In the genomic region with DNA sequence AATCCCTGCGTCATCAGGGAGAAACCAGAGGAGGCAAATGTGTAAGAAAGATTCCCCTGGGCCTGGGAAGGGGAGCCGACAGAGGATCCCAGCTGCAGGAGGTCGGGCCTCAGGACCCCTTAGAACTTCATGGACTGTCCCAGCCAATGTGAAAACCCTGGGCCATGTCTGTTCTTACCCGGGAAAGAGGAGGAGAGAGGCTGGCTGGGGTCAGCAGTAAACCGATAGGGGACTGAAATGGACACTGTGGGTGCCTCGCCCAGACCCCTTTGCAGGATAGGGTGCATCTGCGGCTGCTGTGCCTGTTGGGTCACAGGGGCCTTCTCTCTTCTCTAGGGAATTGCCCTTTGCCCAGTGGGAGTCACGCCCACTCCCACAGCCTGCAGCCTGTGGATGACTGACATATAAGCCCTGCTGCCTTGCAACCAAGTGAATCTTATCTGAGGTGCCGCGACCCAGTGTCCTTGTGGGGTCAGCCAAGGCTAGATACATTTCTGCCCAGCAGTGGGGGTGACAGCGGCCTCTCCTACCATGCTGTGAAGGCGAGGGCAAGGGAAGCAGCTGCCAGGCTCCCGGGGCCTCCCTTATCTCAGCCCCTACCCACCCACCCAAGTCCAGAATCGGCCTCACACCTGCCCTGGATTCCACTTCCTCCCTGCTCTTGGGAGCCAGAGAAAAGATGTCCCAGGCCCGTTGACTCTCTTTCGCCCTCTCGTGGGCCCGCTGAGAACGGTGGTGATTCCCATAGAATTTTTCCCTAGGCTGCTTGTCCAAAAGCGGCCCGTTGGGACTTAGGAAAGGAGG, we compare ENCODE assay signal across 1 cellular context.
TF ChIP-seq lines count a peak whose summit lies in the region.

No MANE protein-coding gene starts in this region.

TF ChIP-seq in HepG2, 621 proteins besides CTCF, POLR2A, EP300 and RAD21 (continued from another document and continues in another):
- TF ChIP-seq, protein P1, sequence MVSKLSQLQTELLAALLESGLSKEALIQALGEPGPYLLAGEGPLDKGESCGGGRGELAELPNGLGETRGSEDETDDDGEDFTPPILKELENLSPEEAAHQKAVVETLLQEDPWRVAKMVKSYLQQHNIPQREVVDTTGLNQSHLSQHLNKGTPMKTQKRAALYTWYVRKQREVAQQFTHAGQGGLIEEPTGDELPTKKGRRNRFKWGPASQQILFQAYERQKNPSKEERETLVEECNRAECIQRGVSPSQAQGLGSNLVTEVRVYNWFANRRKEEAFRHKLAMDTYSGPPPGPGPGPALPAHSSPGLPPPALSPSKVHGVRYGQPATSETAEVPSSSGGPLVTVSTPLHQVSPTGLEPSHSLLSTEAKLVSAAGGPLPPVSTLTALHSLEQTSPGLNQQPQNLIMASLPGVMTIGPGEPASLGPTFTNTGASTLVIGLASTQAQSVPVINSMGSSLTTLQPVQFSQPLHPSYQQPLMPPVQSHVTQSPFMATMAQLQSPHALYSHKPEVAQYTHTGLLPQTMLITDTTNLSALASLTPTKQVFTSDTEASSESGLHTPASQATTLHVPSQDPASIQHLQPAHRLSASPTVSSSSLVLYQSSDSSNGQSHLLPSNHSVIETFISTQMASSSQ (IDR thresholded peaks at IDR 0.05; ENCODE audit: low read depth): no peak
- TF ChIP-seq, protein P1 (CRISPR knock-in tag; IDR thresholded peaks at IDR 0.05; ENCODE audit: borderline replicate concordance): no peak
- TF ChIP-seq ZFP36 (IDR thresholded peaks at IDR 0.05; ENCODE audit: borderline replicate concordance, low read depth, low read length, partially characterized antibody) (no peak), SPEN (CRISPR knock-in tag; IDR thresholded peaks at IDR 0.05; ENCODE audit: low read depth) (peak; percentile 12; the same call in 1 of the 2 replicates), ELF1 (CRISPR knock-in tag; IDR thresholded peaks at IDR 0.05) (no peak), ZNF724P (CRISPR knock-in tag; IDR thresholded peaks at IDR 0.05; ENCODE audit: borderline replicate concordance) (no peak), ZMYM2 (CRISPR knock-in tag; IDR thresholded peaks at IDR 0.05) (no peak), XRCC5 (optimal IDR thresholded peaks at IDR 0.05; ENCODE audit: low read length) (peak; percentile 92), ZFP36L1 (CRISPR knock-in tag; IDR thresholded peaks at IDR 0.05) (0 out of 2 replicates have a peak, but pooled peaks have one; percentile 11), BRD4 (CRISPR knock-in tag; IDR thresholded peaks at IDR 0.05) (no peak; the same call in 1 of the 2 replicates), SATB2 (CRISPR knock-in tag; IDR thresholded peaks at IDR 0.05) (no peak), TCF7L2 (IDR thresholded peaks at IDR 0.05; ENCODE audit: low read depth, low read length) (no peak), FOSL1 (CRISPR knock-in tag; IDR thresholded peaks at IDR 0.05; ENCODE audit: borderline replicate concordance) (no peak), ZSCAN31 (CRISPR knock-in tag; IDR thresholded peaks at IDR 0.05; ENCODE audit: low read depth) (0 out of 2 replicates have a peak, but pooled peaks have one; percentile 63), PAWR (CRISPR knock-in tag; IDR thresholded peaks at IDR 0.05; ENCODE audit: borderline replicate concordance) (no peak), ZNF331 (CRISPR knock-in tag; IDR thresholded peaks at IDR 0.05) (no peak; the same call in 1 of the 2 replicates), ZFYVE20 (CRISPR knock-in tag; IDR thresholded peaks at IDR 0.05; ENCODE audit: borderline replicate concordance, low read depth) (no peak), CBFB (CRISPR knock-in tag; IDR thresholded peaks at IDR 0.05) (no peak), ZNF430 (CRISPR knock-in tag; IDR thresholded peaks at IDR 0.05) (no peak; the same call in 1 of the 2 replicates), PPARG (CRISPR knock-in tag; conservative IDR thresholded peaks at IDR 0.05) (no peak), ZNF468 (CRISPR knock-in tag; IDR thresholded peaks at IDR 0.05) (no peak), RFXAP (CRISPR knock-in tag; IDR thresholded peaks at IDR 0.05; ENCODE audit: borderline replicate concordance) (0 out of 2 replicates have a peak, but pooled peaks have one; percentile 49), ZNF569 (CRISPR knock-in tag; IDR thresholded peaks at IDR 0.05; ENCODE audit: borderline replicate concordance) (no peak), SNRNP70 (IDR thresholded peaks at IDR 0.05; ENCODE audit: low read depth, low read length) (no peak), CEBPB (IDR thresholded peaks at IDR 0.05; ENCODE audit: borderline replicate concordance, low read depth, low read length) (no peak), RXRA (CRISPR knock-in tag; IDR thresholded peaks at IDR 0.05) (peak; percentile 73), RCOR2 (CRISPR knock-in tag; IDR thresholded peaks at IDR 0.05) (0 out of 2 replicates have a peak, but pooled peaks have one; percentile 1), HIVEP1 (CRISPR knock-in tag; IDR thresholded peaks at IDR 0.05) (peak; percentile 76), RAD51 (IDR thresholded peaks at IDR 0.05; ENCODE audit: borderline replicate concordance) (no peak), SMAD9 (CRISPR knock-in tag; IDR thresholded peaks at IDR 0.05) (no peak), HOXA3 (CRISPR knock-in tag; IDR thresholded peaks at IDR 0.05) (peak; percentile 46; the same call in 1 of the 2 replicates), MEIS1 (CRISPR knock-in tag; IDR thresholded peaks at IDR 0.05; ENCODE audit: borderline replicate concordance) (no peak)
- TF ChIP-seq, protein P2, sequence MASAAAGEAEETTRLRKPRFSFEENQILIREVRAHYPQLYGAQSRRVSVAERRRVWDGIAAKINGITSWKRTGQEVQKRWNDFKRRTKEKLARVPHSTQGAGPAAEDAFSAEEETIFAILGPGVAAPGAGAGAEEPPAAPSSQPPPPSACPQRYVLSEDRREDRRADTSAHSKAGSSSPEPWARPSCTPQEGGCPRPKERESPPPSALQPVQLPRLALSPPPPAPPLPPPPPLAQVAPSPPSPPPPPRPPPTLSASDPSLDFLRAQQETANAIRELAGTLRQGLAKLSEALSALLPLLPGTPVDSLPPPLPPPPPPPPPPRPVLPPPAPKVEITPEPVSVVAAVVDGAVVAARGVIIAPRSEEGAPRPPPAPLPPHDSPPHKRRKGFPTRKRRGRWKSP (CRISPR knock-in tag; IDR thresholded peaks at IDR 0.05): no peak
- TF ChIP-seq, protein P3, sequence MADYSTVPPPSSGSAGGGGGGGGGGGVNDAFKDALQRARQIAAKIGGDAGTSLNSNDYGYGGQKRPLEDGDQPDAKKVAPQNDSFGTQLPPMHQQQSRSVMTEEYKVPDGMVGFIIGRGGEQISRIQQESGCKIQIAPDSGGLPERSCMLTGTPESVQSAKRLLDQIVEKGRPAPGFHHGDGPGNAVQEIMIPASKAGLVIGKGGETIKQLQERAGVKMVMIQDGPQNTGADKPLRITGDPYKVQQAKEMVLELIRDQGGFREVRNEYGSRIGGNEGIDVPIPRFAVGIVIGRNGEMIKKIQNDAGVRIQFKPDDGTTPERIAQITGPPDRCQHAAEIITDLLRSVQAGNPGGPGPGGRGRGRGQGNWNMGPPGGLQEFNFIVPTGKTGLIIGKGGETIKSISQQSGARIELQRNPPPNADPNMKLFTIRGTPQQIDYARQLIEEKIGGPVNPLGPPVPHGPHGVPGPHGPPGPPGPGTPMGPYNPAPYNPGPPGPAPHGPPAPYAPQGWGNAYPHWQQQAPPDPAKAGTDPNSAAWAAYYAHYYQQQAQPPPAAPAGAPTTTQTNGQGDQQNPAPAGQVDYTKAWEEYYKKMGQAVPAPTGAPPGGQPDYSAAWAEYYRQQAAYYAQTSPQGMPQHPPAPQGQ (CRISPR knock-in tag; IDR thresholded peaks at IDR 0.05; ENCODE audit: borderline replicate concordance): no peak
- TF ChIP-seq, protein P4, sequence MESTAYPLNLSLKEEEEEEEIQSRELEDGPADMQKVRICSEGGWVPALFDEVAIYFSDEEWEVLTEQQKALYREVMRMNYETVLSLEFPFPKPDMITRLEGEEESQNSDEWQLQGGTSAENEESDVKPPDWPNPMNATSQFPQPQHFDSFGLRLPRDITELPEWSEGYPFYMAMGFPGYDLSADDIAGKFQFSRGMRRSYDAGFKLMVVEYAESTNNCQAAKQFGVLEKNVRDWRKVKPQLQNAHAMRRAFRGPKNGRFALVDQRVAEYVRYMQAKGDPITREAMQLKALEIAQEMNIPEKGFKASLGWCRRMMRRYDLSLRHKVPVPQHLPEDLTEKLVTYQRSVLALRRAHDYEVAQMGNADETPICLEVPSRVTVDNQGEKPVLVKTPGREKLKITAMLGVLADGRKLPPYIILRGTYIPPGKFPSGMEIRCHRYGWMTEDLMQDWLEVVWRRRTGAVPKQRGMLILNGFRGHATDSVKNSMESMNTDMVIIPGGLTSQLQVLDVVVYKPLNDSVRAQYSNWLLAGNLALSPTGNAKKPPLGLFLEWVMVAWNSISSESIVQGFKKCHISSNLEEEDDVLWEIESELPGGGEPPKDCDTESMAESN (CRISPR knock-in tag; conservative IDR thresholded peaks at IDR 0.05): 0 out of 2 replicates have a peak, but pooled peaks have one; percentile 56
- TF ChIP-seq, protein P5, sequence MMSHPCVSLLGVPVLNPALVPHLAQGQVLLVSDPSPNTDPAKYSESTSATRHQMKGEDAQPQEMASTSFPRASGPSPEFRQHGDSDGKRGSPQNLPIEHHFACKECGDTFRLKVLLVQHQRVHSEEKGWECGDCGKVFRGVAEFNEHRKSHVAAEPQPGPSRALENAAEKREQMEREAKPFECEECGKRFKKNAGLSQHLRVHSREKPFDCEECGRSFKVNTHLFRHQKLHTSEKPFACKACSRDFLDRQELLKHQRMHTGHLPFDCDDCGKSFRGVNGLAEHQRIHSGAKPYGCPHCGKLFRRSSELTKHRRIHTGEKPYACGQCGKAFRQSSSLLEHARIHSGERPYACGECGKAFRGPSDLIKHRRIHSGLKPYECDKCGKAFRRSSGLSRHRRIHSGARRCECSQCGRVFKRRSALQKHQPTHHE (CRISPR knock-in tag; IDR thresholded peaks at IDR 0.05; ENCODE audit: borderline replicate concordance): no peak
- TF ChIP-seq, protein P6, sequence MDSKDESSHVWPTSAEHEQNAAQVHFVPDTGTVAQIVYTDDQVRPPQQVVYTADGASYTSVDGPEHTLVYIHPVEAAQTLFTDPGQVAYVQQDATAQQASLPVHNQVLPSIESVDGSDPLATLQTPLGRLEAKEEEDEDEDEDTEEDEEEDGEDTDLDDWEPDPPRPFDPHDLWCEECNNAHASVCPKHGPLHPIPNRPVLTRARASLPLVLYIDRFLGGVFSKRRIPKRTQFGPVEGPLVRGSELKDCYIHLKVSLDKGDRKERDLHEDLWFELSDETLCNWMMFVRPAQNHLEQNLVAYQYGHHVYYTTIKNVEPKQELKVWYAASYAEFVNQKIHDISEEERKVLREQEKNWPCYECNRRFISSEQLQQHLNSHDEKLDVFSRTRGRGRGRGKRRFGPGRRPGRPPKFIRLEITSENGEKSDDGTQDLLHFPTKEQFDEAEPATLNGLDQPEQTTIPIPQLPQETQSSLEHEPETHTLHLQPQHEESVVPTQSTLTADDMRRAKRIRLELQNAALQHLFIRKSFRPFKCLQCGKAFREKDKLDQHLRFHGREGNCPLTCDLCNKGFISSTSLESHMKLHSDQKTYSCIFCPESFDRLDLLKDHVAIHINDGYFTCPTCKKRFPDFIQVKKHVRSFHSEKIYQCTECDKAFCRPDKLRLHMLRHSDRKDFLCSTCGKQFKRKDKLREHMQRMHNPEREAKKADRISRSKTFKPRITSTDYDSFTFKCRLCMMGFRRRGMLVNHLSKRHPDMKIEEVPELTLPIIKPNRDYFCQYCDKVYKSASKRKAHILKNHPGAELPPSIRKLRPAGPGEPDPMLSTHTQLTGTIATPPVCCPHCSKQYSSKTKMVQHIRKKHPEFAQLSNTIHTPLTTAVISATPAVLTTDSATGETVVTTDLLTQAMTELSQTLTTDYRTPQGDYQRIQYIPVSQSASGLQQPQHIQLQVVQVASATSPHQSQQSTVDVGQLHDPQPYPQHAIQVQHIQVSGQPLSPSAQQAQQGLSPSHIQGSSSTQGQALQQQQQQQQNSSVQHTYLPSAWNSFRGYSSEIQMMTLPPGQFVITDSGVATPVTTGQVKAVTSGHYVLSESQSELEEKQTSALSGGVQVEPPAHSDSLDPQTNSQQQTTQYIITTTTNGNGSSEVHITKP (CRISPR knock-in tag; IDR thresholded peaks at IDR 0.05; ENCODE audit: low read depth): no peak
- TF ChIP-seq, protein P7, sequence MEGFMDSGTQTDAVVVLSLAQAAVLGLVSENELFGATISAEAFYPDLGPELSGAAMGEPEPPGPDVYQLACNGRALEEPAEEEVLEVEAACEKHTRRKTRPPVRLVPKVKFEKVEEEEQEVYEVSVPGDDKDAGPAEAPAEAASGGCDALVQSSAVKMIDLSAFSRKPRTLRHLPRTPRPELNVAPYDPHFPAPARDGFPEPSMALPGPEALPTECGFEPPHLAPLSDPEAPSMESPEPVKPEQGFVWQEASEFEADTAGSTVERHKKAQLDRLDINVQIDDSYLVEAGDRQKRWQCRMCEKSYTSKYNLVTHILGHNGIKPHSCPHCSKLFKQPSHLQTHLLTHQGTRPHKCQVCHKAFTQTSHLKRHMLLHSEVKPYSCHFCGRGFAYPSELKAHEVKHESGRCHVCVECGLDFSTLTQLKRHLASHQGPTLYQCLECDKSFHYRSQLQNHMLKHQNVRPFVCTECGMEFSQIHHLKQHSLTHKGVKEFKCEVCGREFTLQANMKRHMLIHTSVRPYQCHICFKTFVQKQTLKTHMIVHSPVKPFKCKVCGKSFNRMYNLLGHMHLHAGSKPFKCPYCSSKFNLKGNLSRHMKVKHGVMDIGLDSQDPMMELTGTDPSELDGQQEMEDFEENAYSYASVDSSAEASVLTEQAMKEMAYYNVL (CRISPR knock-in tag; IDR thresholded peaks at IDR 0.05; ENCODE audit: borderline replicate concordance): no peak
- TF ChIP-seq, protein P8, sequence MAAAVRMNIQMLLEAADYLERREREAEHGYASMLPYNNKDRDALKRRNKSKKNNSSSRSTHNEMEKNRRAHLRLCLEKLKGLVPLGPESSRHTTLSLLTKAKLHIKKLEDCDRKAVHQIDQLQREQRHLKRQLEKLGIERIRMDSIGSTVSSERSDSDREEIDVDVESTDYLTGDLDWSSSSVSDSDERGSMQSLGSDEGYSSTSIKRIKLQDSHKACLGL (CRISPR knock-in tag; IDR thresholded peaks at IDR 0.05): peak; percentile 45; the same call in 1 of the 2 replicates
- TF ChIP-seq, protein P9, sequence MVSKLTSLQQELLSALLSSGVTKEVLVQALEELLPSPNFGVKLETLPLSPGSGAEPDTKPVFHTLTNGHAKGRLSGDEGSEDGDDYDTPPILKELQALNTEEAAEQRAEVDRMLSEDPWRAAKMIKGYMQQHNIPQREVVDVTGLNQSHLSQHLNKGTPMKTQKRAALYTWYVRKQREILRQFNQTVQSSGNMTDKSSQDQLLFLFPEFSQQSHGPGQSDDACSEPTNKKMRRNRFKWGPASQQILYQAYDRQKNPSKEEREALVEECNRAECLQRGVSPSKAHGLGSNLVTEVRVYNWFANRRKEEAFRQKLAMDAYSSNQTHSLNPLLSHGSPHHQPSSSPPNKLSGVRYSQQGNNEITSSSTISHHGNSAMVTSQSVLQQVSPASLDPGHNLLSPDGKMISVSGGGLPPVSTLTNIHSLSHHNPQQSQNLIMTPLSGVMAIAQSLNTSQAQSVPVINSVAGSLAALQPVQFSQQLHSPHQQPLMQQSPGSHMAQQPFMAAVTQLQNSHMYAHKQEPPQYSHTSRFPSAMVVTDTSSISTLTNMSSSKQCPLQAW (CRISPR knock-in tag; IDR thresholded peaks at IDR 0.05): no peak; the same call in 1 of the 2 replicates
